In the genomic region with DNA sequence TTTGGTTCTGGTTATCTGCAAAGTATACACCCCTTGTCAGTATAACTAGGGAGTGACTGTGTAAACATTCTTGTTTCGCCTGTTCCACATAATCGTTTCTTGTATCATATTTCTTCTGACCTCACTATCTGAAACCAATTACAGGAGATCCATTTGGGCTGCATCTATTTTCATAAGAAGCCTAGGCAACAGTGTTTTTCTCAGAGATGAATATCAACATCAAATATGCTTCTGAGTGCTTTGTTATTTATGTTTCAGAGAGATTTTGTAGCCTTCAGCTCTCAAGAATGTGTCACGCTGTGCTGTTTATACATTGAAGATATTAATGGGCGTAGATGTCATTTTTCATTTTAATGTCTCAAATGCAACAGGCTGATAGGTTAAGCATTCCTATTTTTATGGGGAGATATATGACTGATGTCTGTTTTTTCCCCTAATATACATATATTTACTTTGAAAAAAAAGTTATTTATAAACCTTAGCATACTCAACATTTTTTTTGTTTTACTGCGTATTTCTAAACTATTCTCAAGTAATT, we compare ENCODE assay signal across 13 cellular contexts.
DNase-seq lines count a peak whose midpoint lies in the region; ATAC-seq and TF ChIP-seq lines count a peak whose summit lies in the region.
"Had no signal": no experiment of that assay in that cellular context is flagged by ENCODE, and none has a peak within 500 bp of the region (broad histone marks: within the 10 kb centered on the region; RNA-seq: fewer than 3 reads in every experiment).

No MANE protein-coding gene starts in this region.

- H3K4me3 Mint-ChIP-seq in neural progenitor cell, result no peak overlapping the region
- H3K4me3 Mint-ChIP-seq: activated CD4-positive, alpha-beta T cell treated with anti-CD3 and anti-CD28 coated beads for 36 hours had no signal

- no peaks in the 10 kb centered on the region for H3K27me3 Mint-ChIP-seq in neural progenitor cell (ENCODE audit: insufficient read depth, low read depth)

- peaks cover 21% of the 10 kb centered on the region for H3K4me1 Mint-ChIP-seq in neural progenitor cell
- H3K4me1 Mint-ChIP-seq: activated CD4-positive, alpha-beta T cell treated with anti-CD3 and anti-CD28 coated beads for 36 hours had no signal

- H4K20me1 ChIP-seq in neural progenitor cell (ENCODE audit: low read depth), result no peaks in the 10 kb centered on the region

- no peak for TF ChIP-seq CTCF in fibroblast of pulmonary artery (IDR thresholded peaks at IDR 0.05; ENCODE audit: low read length, missing control alignments)
- no peak for TF ChIP-seq CTCF in uterus (IDR thresholded peaks at IDR 0.05)
- TF ChIP-seq CTCF in neural progenitor cell (IDR thresholded peaks at IDR 0.05), result no peak

- H3K27ac ChIP-seq in uterus, result peak overlapping the region; percentile 60 to 65
- H3K27ac ChIP-seq in neural progenitor cell, result no peak overlapping the region
- H3K27ac ChIP-seq: SK-N-MC had no signal

- no peak overlapping the region for H2AFZ ChIP-seq in neural progenitor cell (replicated peaks)

- H3F3A ChIP-seq in neural progenitor cell (ENCODE audit: low read depth), result no peaks in the 10 kb centered on the region

- H3K27me3 ChIP-seq in uterus, result no peaks in the 10 kb centered on the region
- H3K27me3 ChIP-seq in neural progenitor cell, result no peaks in the 10 kb centered on the region
- H3K27me3 ChIP-seq: heart right ventricle had no signal

- H3K4me2 ChIP-seq in neural progenitor cell, result no peak overlapping the region

- no peak overlapping the region for H3K27ac Mint-ChIP-seq in neural progenitor cell
- H3K27ac Mint-ChIP-seq: activated CD4-positive, alpha-beta T cell treated with anti-CD3 and anti-CD28 coated beads for 36 hours had no signal

- no peak for TF ChIP-seq POLR2A in uterus (IDR thresholded peaks at IDR 0.05)

- H3K9ac ChIP-seq in neural progenitor cell, result no peak overlapping the region

- DNase-seq in NCI-H82 (lab: John Stamatoyannopoulos, UW), result peak; percentile 21
- no peak for DNase-seq in NCI-H82 treated with DMSO at 0.1 percent for 48 hours (lab: John Stamatoyannopoulos, UW; ENCODE audit: unreplicated experiment)
- DNase-seq in NCI-H748 treated with DMSO at 0.1 percent for 48 hours (lab: John Stamatoyannopoulos, UW), result peak; percentile 92
- DNase-seq in fibroblast of pulmonary artery (ENCODE audit: low read depth), result peak; percentile 29
- no peak for DNase-seq in uterus
- no peak for DNase-seq in neural progenitor cell (ENCODE audit: low spot score)
- DNase-seq: activated CD4-positive, alpha-beta T cell treated with anti-CD3 and anti-CD28 coated beads for 36 hours; cerebellar nuclear complex; heart right ventricle; NCI-H2227 treated with DMSO at 0.1 percent for 48 hours had no signal

- H3K9me3 Mint-ChIP-seq in neural progenitor cell, result no peaks in the 10 kb centered on the region

- no peaks in the 10 kb centered on the region for H3K36me3 ChIP-seq in uterus
- no peaks in the 10 kb centered on the region for H3K36me3 ChIP-seq in neural progenitor cell
- H3K36me3 ChIP-seq: heart right ventricle had no signal

- H3K4me1 ChIP-seq in uterus (peaks cover 0 to under 1% of the 10 kb centered on the region in 2 donors), neural progenitor cell (no peaks in the 10 kb centered on the region)
- H3K4me1 ChIP-seq: heart right ventricle had no signal

- H3K79me2 ChIP-seq in neural progenitor cell (ENCODE audit: low read depth), result no peaks in the 10 kb centered on the region

- intact Hi-C loops in uterus (cut with DNase I; ENCODE audit: low total_unique reads), result no loop called here

- no peaks in the 10 kb centered on the region for H3K9me3 ChIP-seq in uterus
- H3K9me3 ChIP-seq in neural progenitor cell (ENCODE audit: low read depth), result no peaks in the 10 kb centered on the region
- H3K9me3 ChIP-seq: heart right ventricle had no signal

- ATAC-seq in HG03460 (IDR thresholded peaks at IDR 0.05; ENCODE audit: unreplicated experiment) (no peak), HG03135 (IDR thresholded peaks at IDR 0.05; ENCODE audit: unreplicated experiment) (no peak)
- ATAC-seq: activated CD4-positive, alpha-beta T cell treated with anti-CD3 and anti-CD28 coated beads for 36 hours; heart right ventricle had no signal

- no peaks in the 10 kb centered on the region for H3K36me3 Mint-ChIP-seq in neural progenitor cell

- no peak overlapping the region for H3K4me3 ChIP-seq in fibroblast of pulmonary artery (replicated peaks; ENCODE audit: low read depth, low read length)
- no peak overlapping the region for H3K4me3 ChIP-seq in uterus
- no peak overlapping the region for H3K4me3 ChIP-seq in neural progenitor cell
- H3K4me3 ChIP-seq: heart right ventricle, SK-N-MC had no signal

Comparison
In these comparisons a context has a peak if more than half of its experiments do, and no peak if none do; other contexts are left out.
1. DNase-seq: peak in NCI-H82 (single experiment), NCI-H748 treated with DMSO at 0.1 percent for 48 hours (single experiment) and fibroblast of pulmonary artery (single experiment); none in NCI-H82 treated with DMSO at 0.1 percent for 48 hours (single experiment), uterus (0 of 2) and neural progenitor cell (single experiment).